8 cellular contexts compared by ENCODE assay signal in the genomic region with DNA sequence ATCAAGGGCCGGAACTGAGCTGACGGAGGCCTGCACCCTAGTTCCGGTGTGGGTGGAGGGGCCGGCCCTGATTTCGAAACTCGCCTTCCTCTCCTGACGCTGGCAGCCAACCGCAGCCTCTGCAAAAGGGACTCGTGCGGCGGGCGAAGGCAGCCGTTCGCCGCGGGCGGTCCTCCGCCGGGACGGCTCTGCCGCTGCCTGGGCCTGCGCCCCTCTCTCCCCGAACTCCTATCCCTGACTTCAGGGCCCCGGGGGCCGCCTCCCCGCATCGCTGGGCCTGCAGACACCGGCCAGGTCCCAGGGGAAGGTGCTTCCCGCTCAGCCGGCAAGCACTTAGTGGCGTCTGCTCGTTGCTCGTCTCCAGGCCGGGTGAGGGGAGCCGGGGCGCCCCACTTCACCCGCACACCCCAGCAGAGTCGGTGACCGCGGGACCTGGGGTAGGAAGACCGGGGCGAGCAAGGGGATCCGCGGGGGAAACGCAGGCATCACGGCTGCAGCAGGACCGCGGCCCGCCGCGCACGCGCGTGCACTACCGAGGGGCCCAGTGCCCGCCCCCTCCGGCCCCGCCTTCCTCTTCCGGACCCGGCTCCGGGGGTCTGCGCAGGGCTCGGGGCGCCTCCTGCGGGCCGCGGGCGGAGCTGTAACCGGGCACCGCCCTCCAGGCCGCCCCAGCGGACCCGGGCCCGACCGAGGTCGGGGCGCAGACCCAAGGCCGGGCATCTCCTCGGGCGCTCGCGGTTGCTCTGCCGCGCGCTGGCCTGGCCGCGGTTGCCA. TPM values are rescaled to one million over a fixed set of nuclear protein-coding genes. Genes with fewer than 3 reads are reported as not detected.
A peak's percentile ranks its signal among the peaks of the same experiment; 100 is the strongest.
DNase-seq lines count a peak whose midpoint lies in the region; ATAC-seq and TF ChIP-seq lines count a peak whose summit lies in the region.

No MANE protein-coding gene starts in this region.

- H3K27ac Mint-ChIP-seq in IgD-negative memory B cell, result peak overlapping the region; percentile 98 to 99 (median 98)
- peak overlapping the region; percentile 97 to 100 (median 98) for H3K27ac Mint-ChIP-seq in naive thymus-derived CD8-positive, alpha-beta T cell
- H3K27ac Mint-ChIP-seq in stimulated activated naive B cell treated with anti-CD40 and anti-IgM and Interleukin-4, amounts not matched to agents 10 μg/mL and 1 μg/mL and 100 μg/mL, for 72 hours, result peak overlapping the region; percentile 99

- H3K9me3 Mint-ChIP-seq in IgD-negative memory B cell, result no peaks in the 10 kb centered on the region
- no peaks in the 10 kb centered on the region for H3K9me3 Mint-ChIP-seq in naive thymus-derived CD8-positive, alpha-beta T cell
- H3K9me3 Mint-ChIP-seq in stimulated activated naive B cell treated with anti-CD40 and anti-IgM and Interleukin-4, amounts not matched to agents 10 μg/mL and 1 μg/mL and 100 μg/mL, for 72 hours, result peaks cover 0 to 1% of the 10 kb centered on the region in 2 donors

- POLR2A ChIA-PET in naive thymus-derived CD8-positive, alpha-beta T cell (lab: Charles Lee), result interaction anchor here (0.6 to 49.2 kb wide), 19 partner anchors 10 to 196 kb away, joined by 3 to 2293 read pairs (median 7); a partner anchor contains a TSS

- H3K36me3 Mint-ChIP-seq in IgD-negative memory B cell, result peaks cover 3% of the 10 kb centered on the region
- H3K36me3 Mint-ChIP-seq in naive thymus-derived CD8-positive, alpha-beta T cell, result peaks cover 0 to 54% (median 8%) of the 10 kb centered on the region in 3 donors
- peaks cover 43 to 51% of the 10 kb centered on the region in 2 donors for H3K36me3 Mint-ChIP-seq in stimulated activated naive B cell treated with anti-CD40 and anti-IgM and Interleukin-4, amounts not matched to agents 10 μg/mL and 1 μg/mL and 100 μg/mL, for 72 hours

- DNase-seq in DMS79 treated with DMSO at 0.1 percent for 48 hours (lab: John Stamatoyannopoulos, UW), result peak; percentile 69
- peak; percentile 85 for DNase-seq in activated T-helper 1 cell treated with Interleukin-2 at 50 U/mL for 16 hours (ENCODE audit: low read depth)
- peak; percentile 90 for DNase-seq in fibroblast of gingiva (ENCODE audit: low read depth)
- DNase-seq in naive thymus-derived CD8-positive, alpha-beta T cell, result peak; percentile 85 to 95 (median 94)
- DNase-seq in stimulated activated naive B cell treated with anti-CD40 and anti-IgM and Interleukin-4, amounts not matched to agents 10 μg/mL and 1 μg/mL and 100 μg/mL, for 72 hours, result peak; percentile 91

- peak; percentile 62 for ATAC-seq in GM21529 (IDR thresholded peaks at IDR 0.05; ENCODE audit: unreplicated experiment)
- ATAC-seq in naive thymus-derived CD8-positive, alpha-beta T cell, result peak; percentile 67 to 71
- ATAC-seq in stimulated activated naive B cell treated with anti-CD40 and anti-IgM and Interleukin-4, amounts not matched to agents 10 μg/mL and 1 μg/mL and 100 μg/mL, for 72 hours (replicated peaks), result peak; percentile 75 to 78

- H3K4me3 Mint-ChIP-seq in IgD-negative memory B cell, result peak overlapping the region; percentile 77 to 94 (median 86)
- H3K4me3 Mint-ChIP-seq in naive thymus-derived CD8-positive, alpha-beta T cell, result peak overlapping the region; percentile 78 to 90 (median 88)
- peak overlapping the region; percentile 83 to 91 for H3K4me3 Mint-ChIP-seq in stimulated activated naive B cell treated with anti-CD40 and anti-IgM and Interleukin-4, amounts not matched to agents 10 μg/mL and 1 μg/mL and 100 μg/mL, for 72 hours

- peaks cover 18 to 28% (median 27%) of the 10 kb centered on the region in 3 donors for H3K4me1 Mint-ChIP-seq in IgD-negative memory B cell
- peaks cover 24 to 76% (median 62%) of the 10 kb centered on the region in 4 donors for H3K4me1 Mint-ChIP-seq in naive thymus-derived CD8-positive, alpha-beta T cell
- H3K4me1 Mint-ChIP-seq in stimulated activated naive B cell treated with anti-CD40 and anti-IgM and Interleukin-4, amounts not matched to agents 10 μg/mL and 1 μg/mL and 100 μg/mL, for 72 hours, result peaks cover 39 to 79% of the 10 kb centered on the region in 2 donors

- H3K27me3 Mint-ChIP-seq in IgD-negative memory B cell, result peaks cover 4% of the 10 kb centered on the region
- H3K27me3 Mint-ChIP-seq in naive thymus-derived CD8-positive, alpha-beta T cell, result no peaks in the 10 kb centered on the region
- H3K27me3 Mint-ChIP-seq in stimulated activated naive B cell treated with anti-CD40 and anti-IgM and Interleukin-4, amounts not matched to agents 10 μg/mL and 1 μg/mL and 100 μg/mL, for 72 hours, result no peaks in the 10 kb centered on the region

TF ChIP-seq in PFSK-1, 5 proteins besides CTCF, POLR2A, EP300 and RAD21:
- TF ChIP-seq, protein P1, sequence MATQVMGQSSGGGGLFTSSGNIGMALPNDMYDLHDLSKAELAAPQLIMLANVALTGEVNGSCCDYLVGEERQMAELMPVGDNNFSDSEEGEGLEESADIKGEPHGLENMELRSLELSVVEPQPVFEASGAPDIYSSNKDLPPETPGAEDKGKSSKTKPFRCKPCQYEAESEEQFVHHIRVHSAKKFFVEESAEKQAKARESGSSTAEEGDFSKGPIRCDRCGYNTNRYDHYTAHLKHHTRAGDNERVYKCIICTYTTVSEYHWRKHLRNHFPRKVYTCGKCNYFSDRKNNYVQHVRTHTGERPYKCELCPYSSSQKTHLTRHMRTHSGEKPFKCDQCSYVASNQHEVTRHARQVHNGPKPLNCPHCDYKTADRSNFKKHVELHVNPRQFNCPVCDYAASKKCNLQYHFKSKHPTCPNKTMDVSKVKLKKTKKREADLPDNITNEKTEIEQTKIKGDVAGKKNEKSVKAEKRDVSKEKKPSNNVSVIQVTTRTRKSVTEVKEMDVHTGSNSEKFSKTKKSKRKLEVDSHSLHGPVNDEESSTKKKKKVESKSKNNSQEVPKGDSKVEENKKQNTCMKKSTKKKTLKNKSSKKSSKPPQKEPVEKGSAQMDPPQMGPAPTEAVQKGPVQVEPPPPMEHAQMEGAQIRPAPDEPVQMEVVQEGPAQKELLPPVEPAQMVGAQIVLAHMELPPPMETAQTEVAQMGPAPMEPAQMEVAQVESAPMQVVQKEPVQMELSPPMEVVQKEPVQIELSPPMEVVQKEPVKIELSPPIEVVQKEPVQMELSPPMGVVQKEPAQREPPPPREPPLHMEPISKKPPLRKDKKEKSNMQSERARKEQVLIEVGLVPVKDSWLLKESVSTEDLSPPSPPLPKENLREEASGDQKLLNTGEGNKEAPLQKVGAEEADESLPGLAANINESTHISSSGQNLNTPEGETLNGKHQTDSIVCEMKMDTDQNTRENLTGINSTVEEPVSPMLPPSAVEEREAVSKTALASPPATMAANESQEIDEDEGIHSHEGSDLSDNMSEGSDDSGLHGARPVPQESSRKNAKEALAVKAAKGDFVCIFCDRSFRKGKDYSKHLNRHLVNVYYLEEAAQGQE (IDR thresholded peaks at IDR 0.05; ENCODE audit: insufficient read depth in 1 of 2, low read depth in 2 of 2, low read length in 2 of 2), result 0 out of 4 replicates have a peak, but pooled peaks of 1 of the 2 experiments have one; percentile 21
- peak; percentile 70 for TF ChIP-seq POLR2AphosphoS5 (IDR thresholded peaks at IDR 0.05; ENCODE audit: low read depth, low read length)
- no peak; the same call in none of the 2 replicates for TF ChIP-seq TAF1 (IDR thresholded peaks at IDR 0.05; ENCODE audit: borderline replicate concordance, insufficient read depth, low read length)
- 0 out of 2 replicates have a peak, but pooled peaks have one; percentile 50 for TF ChIP-seq SIN3A (IDR thresholded peaks at IDR 0.05; ENCODE audit: borderline replicate concordance, insufficient read depth, low read length)
- TF ChIP-seq FOXP2 (optimal IDR thresholded peaks at IDR 0.05; ENCODE audit: borderline replicate concordance, extremely low read depth, extremely low read length, insufficient read depth), result no peak

RNA-seq across cellular contexts. Expression of a gene that starts 0.5 kb away (rescaled TPM):
- 17.3 TPM for polyA plus RNA-seq in IgD-negative memory B cell
- 84.1 TPM for polyA plus RNA-seq in PFSK-1 (2012; ENCODE audit: insufficient read length, low read depth)
- 100 to 1,000 TPM; 189 to 206 TPM for total RNA-seq in naive thymus-derived CD8-positive, alpha-beta T cell
- polyA plus RNA-seq in naive thymus-derived CD8-positive, alpha-beta T cell, result 10 to 100 TPM in 2 of 3 donors, 1 to 10 TPM in 1; 6.0 to 18.3 (median 10.1) TPM

RNA-seq across cellular contexts. Expression of a gene that starts 14.7 kb away (rescaled TPM):
- polyA plus RNA-seq in IgD-negative memory B cell, result 5.5 TPM
- 2.1 TPM for polyA plus RNA-seq in PFSK-1 (2012; ENCODE audit: insufficient read length, low read depth)
- total RNA-seq in naive thymus-derived CD8-positive, alpha-beta T cell, result 10 to 100 TPM; 18.1 to 25.3 TPM
- polyA plus RNA-seq in naive thymus-derived CD8-positive, alpha-beta T cell, result 1 to 10 TPM; 1.7 to 4.5 (median 3.2) TPM

RNA-seq across cellular contexts. Expression of a gene that starts 22.4 kb away (rescaled TPM):
- 26.2 TPM for polyA plus RNA-seq in IgD-negative memory B cell
- polyA plus RNA-seq in PFSK-1 (2012; ENCODE audit: insufficient read length, low read depth), result 195 TPM
- total RNA-seq in naive thymus-derived CD8-positive, alpha-beta T cell, result 100 to 1,000 TPM; 345 to 354 TPM
- polyA plus RNA-seq in naive thymus-derived CD8-positive, alpha-beta T cell, result 10 to 100 TPM; 16.8 to 70.7 (median 31.1) TPM

Comparison
In these comparisons a context has a peak if more than half of its experiments do, and no peak if none do; other contexts are left out.
1. Peak in every context shown above with its lines: DNase-seq and ATAC-seq.